Comparison of ENCODE assay signal across 27 cellular contexts in genomic region chr9:123334639-123335038, GRCh38. TPM values are rescaled to one million over a fixed set of nuclear protein-coding genes. Genes with fewer than 3 reads are reported as not detected.
"Had no signal": no experiment of that assay in that cellular context is flagged by ENCODE, and none has a peak within 500 bp of the region (broad histone marks: within the 10 kb centered on the region; RNA-seq: fewer than 3 reads in every experiment).

No MANE protein-coding gene starts in this region.

- H3K4me1 ChIP-seq: right lobe of liver, uterus had no signal

- H3K27me3 Mint-ChIP-seq: activated CD4-positive, alpha-beta memory T cell treated with anti-CD3 and anti-CD28 coated beads, Interleukin-2, amount 10 ng/mL, durations not matched to agents 7 days and 5 days; activated CD4-positive, alpha-beta T cell treated with anti-CD3 and anti-CD28 coated beads, Interleukin-2, amount 10 ng/mL, durations not matched to agents 24 days and 14 days; activated naive CD8-positive, alpha-beta T cell treated with anti-CD3 and anti-CD28 coated beads, Interleukin-2, amount 10 ng/mL, durations not matched to agents 7 days and 5 days; activated T-cell treated with anti-CD3 and anti-CD28 coated beads, Interleukin-2, amount 50 U/mL, for 24 hours; naive B cell; stimulated activated naive CD8-positive, alpha-beta T cell treated with anti-CD3 and anti-CD28 coated beads, Interleukin-15, Interleukin-2, amounts not matched to agents 100 ng/mL and 50 ng/mL, for 24 hours; type B pancreatic cell had no signal

- H3K9me3 Mint-ChIP-seq: activated CD4-positive, alpha-beta memory T cell treated with anti-CD3 and anti-CD28 coated beads, Interleukin-2, amount 10 ng/mL, durations not matched to agents 7 days and 5 days; activated CD4-positive, alpha-beta T cell treated with anti-CD3 and anti-CD28 coated beads, Interleukin-2, amount 10 ng/mL, durations not matched to agents 24 days and 14 days; activated naive CD4-positive, alpha-beta T cell treated with anti-CD3 and anti-CD28 coated beads, Interleukin-2, amount 10 ng/mL, durations not matched to agents 7 days and 5 days; activated naive CD8-positive, alpha-beta T cell treated with anti-CD3 and anti-CD28 coated beads, Interleukin-2, amount 10 ng/mL, durations not matched to agents 7 days and 5 days; activated T-cell treated with anti-CD3 and anti-CD28 coated beads, Interleukin-2, amount 50 U/mL, for 24 hours; naive B cell; stimulated activated naive CD8-positive, alpha-beta T cell treated with anti-CD3 and anti-CD28 coated beads, Interleukin-15, Interleukin-2, amounts not matched to agents 100 ng/mL and 50 ng/mL, for 24 hours; T-helper 1 cell treated with Interleukin-12 subunit alpha and Interleukin-12 subunit beta and Interleukin-4 antibody, amounts not matched to agents 30 μg/mL and 1 μg/mL, for 36 hours had no signal

- H3K27me3 ChIP-seq: esophagus muscularis mucosa, right lobe of liver, uterus had no signal

- H3K27ac ChIP-seq: esophagus muscularis mucosa, left ventricle myocardium inferior, right lobe of liver, thoracic aorta, uterus, WERI-Rb-1 had no signal

- H3K4me3 Mint-ChIP-seq: activated CD4-positive, alpha-beta memory T cell treated with anti-CD3 and anti-CD28 coated beads, Interleukin-2, amount 10 ng/mL, durations not matched to agents 7 days and 5 days; activated CD4-positive, alpha-beta T cell treated with anti-CD3 and anti-CD28 coated beads, Interleukin-2, amount 10 ng/mL, durations not matched to agents 24 days and 14 days; activated naive CD4-positive, alpha-beta T cell treated with anti-CD3 and anti-CD28 coated beads, Interleukin-2, amount 10 ng/mL, durations not matched to agents 7 days and 5 days; activated naive CD8-positive, alpha-beta T cell treated with anti-CD3 and anti-CD28 coated beads, Interleukin-2, amount 10 ng/mL, durations not matched to agents 7 days and 5 days; activated T-cell treated with anti-CD3 and anti-CD28 coated beads, Interleukin-2, amount 50 U/mL, for 24 hours; stimulated activated naive CD8-positive, alpha-beta T cell treated with anti-CD3 and anti-CD28 coated beads, Interleukin-15, Interleukin-2, amounts not matched to agents 100 ng/mL and 50 ng/mL, for 24 hours; T-helper 1 cell treated with Interleukin-12 subunit alpha and Interleukin-12 subunit beta and Interleukin-4 antibody, amounts not matched to agents 30 μg/mL and 1 μg/mL, for 36 hours had no signal

- H3K27ac Mint-ChIP-seq: activated CD4-positive, alpha-beta memory T cell treated with anti-CD3 and anti-CD28 coated beads, Interleukin-2, amount 10 ng/mL, durations not matched to agents 7 days and 5 days; activated naive CD4-positive, alpha-beta T cell treated with anti-CD3 and anti-CD28 coated beads, Interleukin-2, amount 10 ng/mL, durations not matched to agents 7 days and 5 days; activated T-cell treated with anti-CD3 and anti-CD28 coated beads, Interleukin-2, amount 50 U/mL, for 24 hours; stimulated activated naive CD8-positive, alpha-beta T cell treated with anti-CD3 and anti-CD28 coated beads, Interleukin-15, Interleukin-2, amounts not matched to agents 100 ng/mL and 50 ng/mL, for 24 hours; T-helper 1 cell treated with Interleukin-12 subunit alpha and Interleukin-12 subunit beta and Interleukin-4 antibody, amounts not matched to agents 30 μg/mL and 1 μg/mL, for 36 hours had no signal

- H3K4me3 ChIP-seq: esophagus muscularis mucosa, left ventricle myocardium inferior, lung, right lobe of liver, thoracic aorta, uterus had no signal

- H3K36me3 ChIP-seq: esophagus muscularis mucosa, left ventricle myocardium inferior, right lobe of liver, thoracic aorta, uterus, WERI-Rb-1 had no signal

- H3K9me3 ChIP-seq: esophagus muscularis mucosa, left ventricle myocardium inferior, right lobe of liver, thoracic aorta, uterus had no signal

- H3K36me3 Mint-ChIP-seq: activated naive CD4-positive, alpha-beta T cell treated with anti-CD3 and anti-CD28 coated beads, Interleukin-2, amount 10 ng/mL, durations not matched to agents 7 days and 5 days; activated naive CD8-positive, alpha-beta T cell treated with anti-CD3 and anti-CD28 coated beads, Interleukin-2, amount 10 ng/mL, durations not matched to agents 7 days and 5 days; naive B cell; type B pancreatic cell had no signal

- DNase-seq: activated CD4-positive, alpha-beta memory T cell treated with anti-CD3 and anti-CD28 coated beads, Interleukin-2, amount 10 ng/mL, durations not matched to agents 7 days and 5 days; activated CD4-positive, alpha-beta T cell treated with anti-CD3 and anti-CD28 coated beads, Interleukin-2, amount 10 ng/mL, durations not matched to agents 24 days and 14 days; activated CD4-positive, CD25-positive, alpha-beta regulatory T cell treated with anti-CD3 and anti-CD28 coated beads, Interleukin-2, amount 50 U/mL, for 72 hours; activated CD8-positive, alpha-beta memory T cell treated with anti-CD3 and anti-CD28 coated beads, Interleukin-2, amount 50 U/mL, for 48 hours; activated gamma-delta T cell; activated naive CD4-positive, alpha-beta T cell treated with anti-CD3 and anti-CD28 coated beads, Interleukin-2, amount 10 ng/mL, durations not matched to agents 7 days and 5 days; activated naive CD8-positive, alpha-beta T cell treated with anti-CD3 and anti-CD28 coated beads, Interleukin-2, amount 10 ng/mL, durations not matched to agents 7 days and 5 days; activated T-cell treated with anti-CD3 and anti-CD28 coated beads, Interleukin-2, amount 50 U/mL, for 24 hours; caudate nucleus; cortex of kidney; foreskin melanocyte; islet precursor cell; left ventricle myocardium inferior; right lobe of liver; stimulated activated CD4-positive, alpha-beta T cell treated with anti-CD3 and anti-CD28 coated beads, Interleukin-12 subunit alpha, Interleukin-12 subunit beta, amount 100 ng/mL, for 4 hours; stimulated activated CD4-positive, alpha-beta T cell treated with anti-CD3 and anti-CD28 coated beads, Interleukin-4, amount 100 ng/mL, for 1 hour; T-helper 9 cell; uterus; WERI-Rb-1 had no signal

RNA-seq across cellular contexts. Expression of gene CRB2, which starts 21.4 kb away (rescaled TPM):
- total RNA-seq: activated CD4-positive, alpha-beta T cell treated with anti-CD3 and anti-CD28 coated beads, Interleukin-2, amount 10 ng/mL, durations not matched to agents 24 days and 14 days; activated naive CD8-positive, alpha-beta T cell treated with anti-CD3 and anti-CD28 coated beads, Interleukin-2, amount 10 ng/mL, durations not matched to agents 7 days and 5 days; endothelial cell of umbilical vein; left ventricle myocardium inferior; right lobe of liver; thoracic aorta had no signal
- polyA plus RNA-seq: endothelial cell of umbilical vein had no signal
